ENCODE assay signal across 27 cellular contexts in genomic region chr6:157271441-157271840, GRCh38.
"Had no signal": no experiment of that assay in that cellular context is flagged by ENCODE, and none has a peak within 500 bp of the region (broad histone marks: within the 10 kb centered on the region; RNA-seq: fewer than 3 reads in every experiment).

No MANE protein-coding gene starts in this region.

- H3K27me3 ChIP-seq: heart left ventricle, right atrium auricular region, uterus had no signal

- H3K9me3 ChIP-seq: heart left ventricle, lower lobe of right lung, right atrium auricular region, SK-N-SH, uterus had no signal

- H3K4me3 ChIP-seq: cardiac muscle cell, heart left ventricle, lower lobe of right lung, right atrium auricular region, smooth muscle cell, uterus had no signal

- H3K36me3 Mint-ChIP-seq: activated naive CD8-positive, alpha-beta T cell; brain had no signal

- H3K4me3 Mint-ChIP-seq: activated CD4-positive, alpha-beta memory T cell treated with anti-CD3 and anti-CD28 coated beads, Interleukin-2, amount 10 ng/mL, durations not matched to agents 7 days and 5 days; activated CD4-positive, alpha-beta T cell treated with anti-CD3 and anti-CD28 coated beads, Interleukin-2, amount 10 ng/mL, durations not matched to agents 7 days and 5 days; activated naive CD8-positive, alpha-beta T cell had no signal

- ATAC-seq: esophagus mucosa, heart left ventricle, lower lobe of right lung had no signal

- H3K27ac Mint-ChIP-seq: activated CD4-positive, alpha-beta memory T cell treated with anti-CD3 and anti-CD28 coated beads, Interleukin-2, amount 10 ng/mL, durations not matched to agents 7 days and 5 days; activated CD4-positive, alpha-beta T cell treated with anti-CD3 and anti-CD28 coated beads, Interleukin-2, amount 10 ng/mL, durations not matched to agents 7 days and 5 days; activated naive CD8-positive, alpha-beta T cell; activated T-helper 2 cell treated with anti-CD3 and anti-CD28 coated beads, Interferon-gamma antibody, Interleukin-2, Interleukin-4, amounts not matched to agents 10 μg/mL and 5 μg/mL and 100 μg/mL, durations not matched to agents 14 hours and 24 hours and 36 hours; brain had no signal

- H3K79me2 ChIP-seq: parathyroid adenoma had no signal

- H2AFZ ChIP-seq: parathyroid adenoma had no signal

- H3K4me2 ChIP-seq: SK-N-SH, smooth muscle cell had no signal

- H3K9ac ChIP-seq: parathyroid adenoma, SK-N-SH had no signal

- DNase-seq: activated CD4-positive, alpha-beta memory T cell treated with anti-CD3 and anti-CD28 coated beads, Interleukin-2, amount 10 ng/mL, durations not matched to agents 7 days and 5 days; activated CD4-positive, alpha-beta T cell treated with anti-CD3 and anti-CD28 coated beads for 1 hour; activated CD4-positive, alpha-beta T cell treated with anti-CD3 and anti-CD28 coated beads, Interleukin-2, amount 10 ng/mL, durations not matched to agents 7 days and 5 days; activated CD8-positive, alpha-beta memory T cell treated with anti-CD3 and anti-CD28 coated beads, Interleukin-2, amount 50 U/mL, for 48 hours; activated naive CD4-positive, alpha-beta T cell treated with Interleukin-2 at 50 U/mL for 16 hours; activated T-cell treated with anti-CD3 and anti-CD28 coated beads, Interleukin-2, amount 50 U/mL, for 48 hours; aorta; foreskin fibroblast; heart left ventricle; hypothalamus; immature natural killer cell; lower lobe of right lung; mesenchymal stem cell; SK-N-SH; stimulated activated CD4-positive, alpha-beta T cell treated with anti-CD3 and anti-CD28 coated beads, Interleukin-15, amount 100 ng/mL, for 24 hours; stimulated activated naive CD4-positive, alpha-beta T cell treated with Interleukin-2 at 50 U/mL for 16 hours; T-helper 2 cell; trophoblast cell; uterus had no signal

- H3K36me3 ChIP-seq: cardiac muscle cell, heart left ventricle, lower lobe of right lung, right atrium auricular region, uterus had no signal

- H3K27me3 Mint-ChIP-seq: activated CD4-positive, alpha-beta memory T cell treated with anti-CD3 and anti-CD28 coated beads, Interleukin-2, amount 10 ng/mL, durations not matched to agents 7 days and 5 days; activated CD4-positive, alpha-beta T cell treated with anti-CD3 and anti-CD28 coated beads, Interleukin-2, amount 10 ng/mL, durations not matched to agents 7 days and 5 days; activated naive CD8-positive, alpha-beta T cell had no signal

- H3K27ac ChIP-seq: cardiac muscle cell, lower lobe of right lung, parathyroid adenoma, right atrium auricular region, uterus had no signal

- H3K4me1 ChIP-seq: parathyroid adenoma had no signal
